Comparison of ENCODE assay signal across 8 cellular contexts in the genomic region with DNA sequence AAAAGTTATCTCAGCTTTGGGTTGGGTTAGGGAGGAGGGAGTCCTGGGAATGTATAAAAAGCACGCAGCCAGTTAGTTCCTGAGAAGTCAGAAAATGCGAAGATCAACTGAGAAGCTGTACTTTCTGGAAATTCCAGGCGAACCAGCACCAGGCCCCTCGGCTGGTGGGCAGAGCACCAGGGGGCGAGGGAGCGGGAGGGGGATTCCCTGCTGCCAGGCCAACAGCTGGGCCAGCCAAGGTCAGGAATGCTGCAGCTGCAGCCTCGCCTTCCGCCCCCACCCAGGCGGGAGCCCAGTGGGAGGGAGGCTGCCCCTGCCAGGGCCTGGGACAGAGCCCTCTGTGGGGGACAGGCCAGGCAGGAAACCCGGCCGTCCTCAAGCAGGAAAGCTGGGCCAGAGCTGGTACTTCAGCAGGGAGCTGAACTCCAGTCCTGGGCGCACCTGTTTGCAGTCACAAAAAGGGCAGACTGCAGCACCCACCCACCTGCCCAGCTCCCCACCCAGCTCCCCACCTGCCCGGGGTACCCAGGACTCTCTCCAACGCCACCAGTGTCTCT. TPM values are rescaled to one million over a fixed set of nuclear protein-coding genes. Genes with fewer than 3 reads are reported as not detected.
A peak's percentile ranks its signal among the peaks of the same experiment; 100 is the strongest.
DNase-seq lines count a peak whose midpoint lies in the region; ATAC-seq and TF ChIP-seq lines count a peak whose summit lies in the region.

No MANE protein-coding gene starts in this region.

- TF ChIP-seq RAD21 in Ishikawa (IDR thresholded peaks at IDR 0.05; ENCODE audit: low read depth) = no peak

- 34 to 41% methylated on average over 14 of the region's 14 CpGs for WGBS in ectodermal cell, 2 experiments

- no peak for ATAC-seq in HG03460 (IDR thresholded peaks at IDR 0.05; ENCODE audit: unreplicated experiment)

- no peaks in the 10 kb centered on the region for H3K27me3 ChIP-seq in ectodermal cell (ENCODE audit: control insufficient read depth, insufficient read depth, low read length, poor library complexity, severe bottlenecking)
- H3K27me3 ChIP-seq in muscle layer of duodenum (ENCODE audit: low read depth, low read length) = no peaks in the 10 kb centered on the region

- TF ChIP-seq CTCF in GM20000 (IDR thresholded peaks at IDR 0.05; ENCODE audit: extremely low read depth, missing control alignments) = no peak

- H3K4me1 ChIP-seq in ectodermal cell (ENCODE audit: control insufficient read depth, insufficient read depth, low read length) = peaks cover 36% of the 10 kb centered on the region
- peaks cover 5 to 17% of the 10 kb centered on the region in 2 donors for H3K4me1 ChIP-seq in muscle layer of duodenum (ENCODE audit: control insufficient read depth in 1 of 2, insufficient read depth in 2 of 2, low read length in 2 of 2)

- no peaks in the 10 kb centered on the region for H3K36me3 ChIP-seq in ectodermal cell (ENCODE audit: control insufficient read depth, insufficient read depth, low read length)
- no peaks in the 10 kb centered on the region for H3K36me3 ChIP-seq in muscle layer of duodenum (ENCODE audit: control insufficient read depth in 1 of 2, insufficient read depth in 2 of 2, low read length in 2 of 2)

- no peak overlapping the region for H3K4me3 ChIP-seq in ectodermal cell (ENCODE audit: insufficient read depth, low read depth, low read length)
- no peak overlapping the region for H3K4me3 ChIP-seq in muscle layer of duodenum (ENCODE audit: low read depth in 1 of 2, low read length in 2 of 2)

- DNase-seq in AG08395 (ENCODE audit: low spot score) = peak; percentile 55
- no peak for DNase-seq in HT-29 (ENCODE audit: low spot score)
- DNase-seq in GM20000 (ENCODE audit: low spot score) = no peak
- no peak for DNase-seq in cerebellum (ENCODE audit: low spot score)

- H3K27ac ChIP-seq in ectodermal cell (ENCODE audit: insufficient read depth, low read depth, low read length, poor library complexity, severe bottlenecking) (peak overlapping the region; percentile 74), muscle layer of duodenum (ENCODE audit: low read length) (peak overlapping the region; percentile 16)

- no peaks in the 10 kb centered on the region for H3K9me3 ChIP-seq in ectodermal cell (ENCODE audit: control insufficient read depth, low read length)
- H3K9me3 ChIP-seq in muscle layer of duodenum (ENCODE audit: control insufficient read depth in 1 of 2, low read length in 2 of 2) = no peaks in the 10 kb centered on the region

- 0 out of 2 replicates have a peak, but pooled peaks have one; percentile 21 for TF ChIP-seq EP300 in Ishikawa (IDR thresholded peaks at IDR 0.05; ENCODE audit: borderline replicate concordance)

TF ChIP-seq in Ishikawa, 13 proteins besides CTCF, POLR2A, EP300 and RAD21:
- TF ChIP-seq, protein P1, sequence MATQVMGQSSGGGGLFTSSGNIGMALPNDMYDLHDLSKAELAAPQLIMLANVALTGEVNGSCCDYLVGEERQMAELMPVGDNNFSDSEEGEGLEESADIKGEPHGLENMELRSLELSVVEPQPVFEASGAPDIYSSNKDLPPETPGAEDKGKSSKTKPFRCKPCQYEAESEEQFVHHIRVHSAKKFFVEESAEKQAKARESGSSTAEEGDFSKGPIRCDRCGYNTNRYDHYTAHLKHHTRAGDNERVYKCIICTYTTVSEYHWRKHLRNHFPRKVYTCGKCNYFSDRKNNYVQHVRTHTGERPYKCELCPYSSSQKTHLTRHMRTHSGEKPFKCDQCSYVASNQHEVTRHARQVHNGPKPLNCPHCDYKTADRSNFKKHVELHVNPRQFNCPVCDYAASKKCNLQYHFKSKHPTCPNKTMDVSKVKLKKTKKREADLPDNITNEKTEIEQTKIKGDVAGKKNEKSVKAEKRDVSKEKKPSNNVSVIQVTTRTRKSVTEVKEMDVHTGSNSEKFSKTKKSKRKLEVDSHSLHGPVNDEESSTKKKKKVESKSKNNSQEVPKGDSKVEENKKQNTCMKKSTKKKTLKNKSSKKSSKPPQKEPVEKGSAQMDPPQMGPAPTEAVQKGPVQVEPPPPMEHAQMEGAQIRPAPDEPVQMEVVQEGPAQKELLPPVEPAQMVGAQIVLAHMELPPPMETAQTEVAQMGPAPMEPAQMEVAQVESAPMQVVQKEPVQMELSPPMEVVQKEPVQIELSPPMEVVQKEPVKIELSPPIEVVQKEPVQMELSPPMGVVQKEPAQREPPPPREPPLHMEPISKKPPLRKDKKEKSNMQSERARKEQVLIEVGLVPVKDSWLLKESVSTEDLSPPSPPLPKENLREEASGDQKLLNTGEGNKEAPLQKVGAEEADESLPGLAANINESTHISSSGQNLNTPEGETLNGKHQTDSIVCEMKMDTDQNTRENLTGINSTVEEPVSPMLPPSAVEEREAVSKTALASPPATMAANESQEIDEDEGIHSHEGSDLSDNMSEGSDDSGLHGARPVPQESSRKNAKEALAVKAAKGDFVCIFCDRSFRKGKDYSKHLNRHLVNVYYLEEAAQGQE (IDR thresholded peaks at IDR 0.05; ENCODE audit: low read depth) = no peak
- TF ChIP-seq, protein P2, sequence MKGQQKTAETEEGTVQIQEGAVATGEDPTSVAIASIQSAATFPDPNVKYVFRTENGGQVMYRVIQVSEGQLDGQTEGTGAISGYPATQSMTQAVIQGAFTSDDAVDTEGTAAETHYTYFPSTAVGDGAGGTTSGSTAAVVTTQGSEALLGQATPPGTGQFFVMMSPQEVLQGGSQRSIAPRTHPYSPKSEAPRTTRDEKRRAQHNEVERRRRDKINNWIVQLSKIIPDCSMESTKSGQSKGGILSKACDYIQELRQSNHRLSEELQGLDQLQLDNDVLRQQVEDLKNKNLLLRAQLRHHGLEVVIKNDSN (IDR thresholded peaks at IDR 0.05) = no peak
- TF ChIP-seq YY1 (IDR thresholded peaks at IDR 0.05; ENCODE audit: low read depth) (no peak), TCF12 (IDR thresholded peaks at IDR 0.05; ENCODE audit: low read depth) (peak; percentile 54), NFIC (IDR thresholded peaks at IDR 0.05) (no peak), CREB1 (IDR thresholded peaks at IDR 0.05; ENCODE audit: low read depth) (no peak), ZBTB7A (IDR thresholded peaks at IDR 0.05; ENCODE audit: low read depth) (no peak), TEAD4 (IDR thresholded peaks at IDR 0.05) (peak; percentile 43), TAF1 (IDR thresholded peaks at IDR 0.05; ENCODE audit: low read depth) (no peak), FOXM1 (IDR thresholded peaks at IDR 0.05; ENCODE audit: borderline replicate concordance, low read depth) (no peak), CEBPB (IDR thresholded peaks at IDR 0.05) (no peak), EGR1 (IDR thresholded peaks at IDR 0.05) (peak; percentile 72; the same call in 1 of the 2 replicates)
- TF ChIP-seq, protein P3, sequence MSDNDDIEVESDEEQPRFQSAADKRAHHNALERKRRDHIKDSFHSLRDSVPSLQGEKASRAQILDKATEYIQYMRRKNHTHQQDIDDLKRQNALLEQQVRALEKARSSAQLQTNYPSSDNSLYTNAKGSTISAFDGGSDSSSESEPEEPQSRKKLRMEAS (IDR thresholded peaks at IDR 0.05) = no peak

RNA-seq across cellular contexts. Expression of a gene that starts 35.5 kb away (rescaled TPM):
- 31.2 TPM for polyA plus RNA-seq in ectodermal cell (2013, experiment 1 of 4)
- polyA plus RNA-seq in ectodermal cell (2013, experiment 2 of 4) = 33.5 TPM
- polyA plus RNA-seq in ectodermal cell (2013, experiment 3 of 4) = 22.5 TPM
- 26.0 TPM for polyA plus RNA-seq in ectodermal cell (2013, experiment 4 of 4)
- total RNA-seq in HT-29 (2014; rRNA removed; shearing (Covaris generic)) = 19.6 and 20.3 TPM in 2 replicates
- total RNA-seq in cerebellum = 16.5 TPM
